7 cellular contexts compared by ENCODE assay signal in the genomic region with DNA sequence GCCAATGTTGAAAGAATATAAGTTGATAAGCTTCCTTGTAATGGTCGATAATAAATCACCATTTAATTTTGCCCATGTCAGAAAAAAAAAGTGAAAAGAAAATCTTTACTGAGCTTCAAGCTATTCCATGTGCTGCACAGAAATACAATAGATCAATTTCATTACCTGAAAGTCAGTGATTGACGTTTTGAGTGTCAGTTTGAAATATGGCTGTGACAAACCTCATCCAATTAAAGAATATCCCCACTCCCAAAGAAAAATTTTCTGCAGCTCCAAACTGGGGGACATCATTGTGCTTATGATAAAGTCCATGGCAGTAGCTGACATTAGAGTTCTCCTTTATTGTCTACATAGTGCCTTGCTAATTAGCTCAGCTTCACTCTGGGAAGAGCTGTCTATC.
"Had no signal": no experiment of that assay in that cellular context is flagged by ENCODE, and none has a peak within 500 bp of the region (broad histone marks: within the 10 kb centered on the region; RNA-seq: fewer than 3 reads in every experiment).

No MANE protein-coding gene starts in this region.

- H3K36me3 Mint-ChIP-seq: IgD-negative memory B cell had no signal

- H3K27me3 Mint-ChIP-seq: IgD-negative memory B cell had no signal

- H3K4me3 ChIP-seq: K562 had no signal

- H3K27ac ChIP-seq: HL-60 had no signal

- H3K27ac Mint-ChIP-seq: IgD-negative memory B cell had no signal

- H3K4me3 Mint-ChIP-seq: IgD-negative memory B cell had no signal

- DNase-seq: IMR-90, KBM-7, KG1 had no signal

- ATAC-seq: HepG2, K562 had no signal

- H3K4me1 Mint-ChIP-seq: IgD-negative memory B cell had no signal
